Comparison of ENCODE assay signal across 8 cellular contexts in the genomic region with DNA sequence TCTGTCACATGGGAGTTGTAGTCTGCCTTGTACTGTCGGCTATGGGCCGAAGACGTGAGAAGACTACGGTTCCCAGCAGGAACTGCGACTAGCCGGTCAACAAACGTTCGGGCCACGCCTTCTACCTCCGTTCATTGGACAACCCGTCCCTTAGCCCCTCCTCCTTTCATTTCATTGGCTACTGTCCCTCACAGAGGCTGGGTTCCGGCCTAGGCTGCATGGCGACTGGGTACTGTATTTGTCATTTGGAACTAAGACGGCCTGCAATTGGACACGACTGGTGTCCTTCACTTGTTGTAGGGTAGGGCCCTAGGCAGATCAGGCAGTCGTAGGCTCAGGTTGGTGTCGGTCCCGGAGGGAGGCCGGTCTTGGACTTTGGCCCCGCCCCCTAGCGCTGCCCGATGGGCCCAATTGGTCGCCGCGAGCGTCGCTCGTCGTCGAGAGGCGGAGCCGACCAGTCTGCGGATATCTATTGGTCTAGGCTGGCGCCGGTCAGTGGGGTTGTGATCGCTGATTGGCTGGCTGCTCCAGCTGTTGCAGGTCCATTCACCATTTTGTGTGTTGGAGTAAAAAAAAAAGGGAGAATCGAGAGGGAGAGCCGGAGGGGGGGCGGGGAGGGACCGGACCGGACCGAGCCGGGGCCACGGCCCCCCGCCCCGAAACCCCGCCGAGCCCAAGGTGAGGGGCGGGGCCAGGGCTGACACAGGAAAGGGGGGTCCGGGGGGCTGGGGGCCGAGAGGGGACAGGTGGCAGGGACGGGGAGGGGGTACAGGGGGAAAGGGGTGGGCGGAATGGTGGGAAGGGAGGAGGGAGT. TPM values are rescaled to one million over a fixed set of nuclear protein-coding genes. Genes with fewer than 3 reads are reported as not detected.
A peak's percentile ranks its signal among the peaks of the same experiment; 100 is the strongest.
DNase-seq lines count a peak whose midpoint lies in the region; ATAC-seq and TF ChIP-seq lines count a peak whose summit lies in the region.

Gene CIC (plus strand): TSS at position 549 of the 814 bp plus-strand sequence. CDS start 2,532 bp downstream, outside the sequence.

- 0 to 2% (median 1%) methylated on average over 42 to 53 of the region's 53 CpGs for WGBS in spleen, 5 donors

- H3K9me3 ChIP-seq in spleen, result no peaks in the 10 kb centered on the region

- H3K27ac ChIP-seq in spleen, result peak within 1 kb of the TSS; percentile 97 to 100 (median 99)

- peak; percentile 68 for ATAC-seq in GM19043 (IDR thresholded peaks at IDR 0.05; ENCODE audit: low read depth, unreplicated experiment)
- peak; percentile 74 for ATAC-seq in HG03432 (IDR thresholded peaks at IDR 0.05; ENCODE audit: unreplicated experiment)

- no peak for TF ChIP-seq CTCF in AG09309 (IDR thresholded peaks at IDR 0.05; ENCODE audit: control insufficient read depth, insufficient read depth, low read depth, low read length, missing control alignments)
- peak in 2 of 11 experiments; percentile 14 to 36 for TF ChIP-seq CTCF in spleen (IDR thresholded peaks at IDR 0.05 in 8 of 11, conservative IDR thresholded peaks at IDR 0.05 in 3 of 11)

- peaks cover 21 to 53% (median 39%) of the 10 kb centered on the region in 6 donors for H3K4me1 ChIP-seq in spleen

- no peaks in the 10 kb centered on the region for H3K27me3 ChIP-seq in spleen (replicated peaks in 1 of 7)

- DNase-seq in AG09309 (ENCODE audit: low read depth) (peak; percentile 100), NCI-H460 (ENCODE audit: extremely low read depth, low read depth) (peak; percentile 99), cerebellar cortex (ENCODE audit: low spot score) (peak; percentile 100), inferior parietal cortex (ENCODE audit: extremely low spot score) (peak; percentile 100), spleen (peak; percentile 99)
- DNase-seq in activated CD4-positive, CD25-positive, alpha-beta regulatory T cell treated with anti-CD3 and anti-CD28 coated beads, Interleukin-2, amount 50 U/mL, for 72 hours, result peak; percentile 98

- TF ChIP-seq POLR2A in spleen (IDR thresholded peaks at IDR 0.05), result no peak

- intact Hi-C loops in spleen (cut with DNase I; ENCODE audit: low total_unique reads), result no loop called here

- peaks cover 0 to 24% (median 23%) of the 10 kb centered on the region in 6 donors for H3K36me3 ChIP-seq in spleen

- H3K4me3 ChIP-seq in AG09309 (ENCODE audit: control insufficient read depth, low read depth, low read length), result peak within 1 kb of the TSS; percentile 92
- H3K4me3 ChIP-seq in spleen, result peak within 1 kb of the TSS; percentile 43 to 69 (median 50)

RNA-seq across cellular contexts. Expression of gene CIC, which starts in this region (rescaled TPM):
- 7.7 and 9.1 TPM in 2 replicates for total RNA-seq in NCI-H460 (2014; rRNA removed; shearing (Covaris generic))
- 10.1 and 10.5 TPM in 2 replicates for polyA plus RNA-seq in NCI-H460 (2014; cell fraction: nucleus; rRNA removed)
- 100 to 1,000 TPM in 1 of 7 donors, 10 to 100 TPM in 6; 63.8 to 100 (median 76.7) TPM for total RNA-seq in spleen
- polyA plus RNA-seq in spleen, result 10 to 100 TPM; 12.5 to 43.6 (median 16.8) TPM

Comparison
In these comparisons a context has a peak if more than half of its experiments do, and no peak if none do; other contexts are left out.
1. Peak in every context shown above with its lines: DNase-seq, ATAC-seq, H3K4me3 ChIP-seq and H3K27ac ChIP-seq.